Comparison of ENCODE assay signal across 8 cellular contexts in the genomic region with DNA sequence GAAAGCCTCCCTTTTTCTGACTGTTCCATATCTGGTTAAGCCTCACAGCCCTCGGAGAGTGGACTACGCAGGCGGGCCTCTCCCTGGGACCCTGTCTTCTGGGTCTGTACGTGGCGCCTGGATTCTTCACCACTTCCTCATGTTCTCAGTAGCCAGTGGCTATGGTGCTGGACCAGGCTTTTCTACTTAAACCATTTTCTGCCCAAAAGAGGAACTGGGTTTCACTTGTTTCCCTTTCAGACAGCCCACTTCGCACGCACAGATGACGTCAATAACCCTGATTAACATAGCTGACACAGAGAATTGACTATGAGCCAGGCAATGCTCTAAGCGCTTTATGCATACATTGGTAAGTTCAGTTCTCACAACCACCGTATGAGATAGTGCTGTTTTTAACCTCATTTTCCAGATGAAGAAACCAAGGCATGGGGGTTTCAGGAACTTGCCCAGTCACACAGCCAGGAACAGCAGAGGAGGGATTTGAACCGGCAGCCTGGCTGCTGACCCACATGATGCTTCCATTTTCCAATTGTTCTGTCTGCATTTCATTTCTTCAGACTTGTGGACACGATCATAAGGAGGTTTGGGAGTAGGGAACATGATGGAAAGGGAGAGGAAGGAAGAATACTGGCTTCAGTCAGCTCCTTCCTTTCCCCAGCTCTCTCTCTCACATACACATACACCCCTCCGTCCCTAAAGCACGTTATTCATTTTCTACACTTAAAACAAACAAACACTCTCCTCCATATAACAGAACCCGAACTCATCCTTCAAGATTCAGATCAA. TPM values are rescaled to one million over a fixed set of nuclear protein-coding genes. Genes with fewer than 3 reads are reported as not detected.
A peak's percentile ranks its signal among the peaks of the same experiment; 100 is the strongest.
DNase-seq lines count a peak whose midpoint lies in the region; ATAC-seq lines count a peak whose summit lies in the region.

No MANE protein-coding gene starts in this region.

- H3K4me3 Mint-ChIP-seq in activated naive CD8-positive, alpha-beta T cell treated with anti-CD3 and anti-CD28 coated beads for 36 hours = no peak overlapping the region

- peak; percentile 78 for ATAC-seq in GM19468 (IDR thresholded peaks at IDR 0.05; ENCODE audit: extremely low read depth, unreplicated experiment)
- peak; percentile 70 for ATAC-seq in HG03469 (IDR thresholded peaks at IDR 0.05; ENCODE audit: unreplicated experiment)

- peak overlapping the region; percentile 11 for H3K27ac ChIP-seq in muscle layer of duodenum (ENCODE audit: low read length)

- no peaks in the 10 kb centered on the region for H3K27me3 ChIP-seq in muscle layer of duodenum (ENCODE audit: low read depth, low read length)

- no peaks in the 10 kb centered on the region for H3K9me3 ChIP-seq in muscle layer of duodenum (ENCODE audit: control insufficient read depth in 1 of 2, low read length in 2 of 2)

- peaks cover 0 to 10% of the 10 kb centered on the region in 2 donors for H3K4me1 ChIP-seq in muscle layer of duodenum (ENCODE audit: control insufficient read depth in 1 of 2, insufficient read depth in 2 of 2, low read length in 2 of 2)

- no peaks in the 10 kb centered on the region for H3K27me3 Mint-ChIP-seq in activated naive CD8-positive, alpha-beta T cell treated with anti-CD3 and anti-CD28 coated beads for 36 hours

- H3K9me3 Mint-ChIP-seq in activated naive CD8-positive, alpha-beta T cell treated with anti-CD3 and anti-CD28 coated beads for 36 hours = no peaks in the 10 kb centered on the region

- H3K36me3 ChIP-seq in muscle layer of duodenum (ENCODE audit: control insufficient read depth in 1 of 2, insufficient read depth in 2 of 2, low read length in 2 of 2) = no peaks in the 10 kb centered on the region

- H3K4me3 ChIP-seq in muscle layer of duodenum (ENCODE audit: low read depth in 1 of 2, low read length in 2 of 2) = no peak overlapping the region

- no peaks in the 10 kb centered on the region for H3K36me3 Mint-ChIP-seq in activated naive CD8-positive, alpha-beta T cell treated with anti-CD3 and anti-CD28 coated beads for 36 hours

- no peaks in the 10 kb centered on the region for H3K4me1 Mint-ChIP-seq in activated naive CD8-positive, alpha-beta T cell treated with anti-CD3 and anti-CD28 coated beads for 36 hours

- peak overlapping the region; percentile 40 for H3K27ac Mint-ChIP-seq in activated naive CD8-positive, alpha-beta T cell treated with anti-CD3 and anti-CD28 coated beads for 36 hours

- peak; percentile 17 for DNase-seq in GM04504 (ENCODE audit: low read depth)
- DNase-seq in activated naive CD8-positive, alpha-beta T cell treated with anti-CD3 and anti-CD28 coated beads for 36 hours = peak; percentile 18
- DNase-seq in SW480 (ENCODE audit: low spot score) = no peak
- DNase-seq in NCI-H82 treated with DMSO at 0.1 percent for 48 hours (lab: John Stamatoyannopoulos, UW; ENCODE audit: unreplicated experiment) = no peak
- no peak for DNase-seq in retina

RNA-seq across cellular contexts. Expression of gene MYOM1, which starts 41.7 kb away (rescaled TPM):
- under 1 TPM; 0.60 to 0.82 TPM for total RNA-seq in activated naive CD8-positive, alpha-beta T cell treated with anti-CD3 and anti-CD28 coated beads for 36 hours

Comparison
In these comparisons a context has a peak if more than half of its experiments do, and no peak if none do; other contexts are left out.
1. DNase-seq: peak in GM04504 (single experiment) and activated naive CD8-positive, alpha-beta T cell treated with anti-CD3 and anti-CD28 coated beads for 36 hours (single experiment); none in SW480 (single experiment), NCI-H82 treated with DMSO at 0.1 percent for 48 hours (single experiment) and retina (single experiment).